Comparison of ENCODE assay signal across 8 cellular contexts in the genomic region with DNA sequence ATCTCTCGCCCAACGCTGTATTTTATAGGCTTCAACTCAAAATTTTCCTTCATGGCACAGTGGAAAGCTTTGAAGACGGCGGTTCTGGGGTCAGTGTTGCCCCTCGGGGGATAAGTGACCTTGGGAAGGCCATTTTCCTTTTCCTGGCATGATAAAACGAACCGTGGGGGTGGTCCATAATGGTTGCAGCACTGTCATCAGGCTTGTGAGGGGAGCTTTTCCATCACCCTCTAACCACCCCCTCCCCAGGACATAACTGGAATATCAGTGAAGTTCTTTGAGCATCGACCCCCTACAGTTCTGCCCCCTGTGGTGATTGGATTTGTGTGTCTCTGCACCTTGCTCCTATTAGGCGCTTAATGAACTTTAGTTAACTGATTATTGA. TPM values are rescaled to one million over a fixed set of nuclear protein-coding genes. Genes with fewer than 3 reads are reported as not detected.
DNase-seq lines count a peak whose midpoint lies in the region; TF ChIP-seq lines count a peak whose summit lies in the region.

No MANE protein-coding gene starts in this region.

- H3K4me3 ChIP-seq in iPS-15b (ENCODE audit: low read depth, low read length) (peak overlapping the region; percentile 85), spleen (peak overlapping the region; percentile 38 to 83 (median 60))

- peaks cover 8% of the 10 kb centered on the region for H3K4me1 ChIP-seq in iPS-15b (ENCODE audit: control insufficient read depth, insufficient read depth, low read length)
- H3K4me1 ChIP-seq in spleen: peaks cover 17 to 64% (median 38%) of the 10 kb centered on the region in 6 donors

- H3K36me3 Mint-ChIP-seq in activated T-cell treated with anti-CD3 and anti-CD28 coated beads, Interleukin-2, amount 50 U/mL, for 24 hours (ENCODE audit: low read depth): no peaks in the 10 kb centered on the region
- no peaks in the 10 kb centered on the region for H3K36me3 Mint-ChIP-seq in activated CD4-positive, alpha-beta memory T cell treated with anti-CD3 and anti-CD28 coated beads, Interleukin-2, amount 10 ng/mL, durations not matched to agents 7 days and 5 days (ENCODE audit: low read depth)

- H3K36me3 ChIP-seq in iPS-15b (ENCODE audit: control insufficient read depth, insufficient read depth, low read length) (no peaks in the 10 kb centered on the region), spleen (no peaks in the 10 kb centered on the region)

- H3K9me3 Mint-ChIP-seq in activated T-cell treated with anti-CD3 and anti-CD28 coated beads, Interleukin-2, amount 50 U/mL, for 24 hours: no peaks in the 10 kb centered on the region
- H3K9me3 Mint-ChIP-seq in activated CD4-positive, alpha-beta memory T cell treated with anti-CD3 and anti-CD28 coated beads, Interleukin-2, amount 10 ng/mL, durations not matched to agents 7 days and 5 days: no peaks in the 10 kb centered on the region

- H3K27me3 Mint-ChIP-seq in activated T-cell treated with anti-CD3 and anti-CD28 coated beads, Interleukin-2, amount 50 U/mL, for 24 hours: no peaks in the 10 kb centered on the region
- peaks cover 24% of the 10 kb centered on the region for H3K27me3 Mint-ChIP-seq in activated CD4-positive, alpha-beta memory T cell treated with anti-CD3 and anti-CD28 coated beads, Interleukin-2, amount 10 ng/mL, durations not matched to agents 7 days and 5 days

- intact Hi-C loops in spleen (cut with DNase I; ENCODE audit: low total_unique reads): loop anchor here (10.0 kb wide), 1 partner anchor 60 kb away; no protein-coding TSS in a partner anchor

- H3K27me3 ChIP-seq in iPS-15b (ENCODE audit: control insufficient read depth, insufficient read depth, low read length) (peaks cover 6% of the 10 kb centered on the region), spleen (replicated peaks in 1 of 7) (no peaks in the 10 kb centered on the region)

- POLR2A ChIA-PET in activated CD4-positive, alpha-beta memory T cell treated with anti-CD3 and anti-CD28 coated beads, Interleukin-2, amount 10 ng/mL, durations not matched to agents 7 days and 5 days (lab: Charles Lee): interaction anchor here (0.7 to 3.0 kb wide), 9 partner anchors 9 to 194 kb away, joined by 3 to 23 read pairs (median 4); partner anchors contain the start of genes NEK9 and TMED10

- H3K9me3 ChIP-seq in iPS-15b (ENCODE audit: control insufficient read depth, insufficient read depth, low read length) (no peaks in the 10 kb centered on the region), spleen (no peaks in the 10 kb centered on the region)

- no peak for TF ChIP-seq CTCF in spleen (IDR thresholded peaks at IDR 0.05 in 8 of 11, conservative IDR thresholded peaks at IDR 0.05 in 3 of 11)

- peaks cover 24% of the 10 kb centered on the region for H3K4me1 Mint-ChIP-seq in activated T-cell treated with anti-CD3 and anti-CD28 coated beads, Interleukin-2, amount 50 U/mL, for 24 hours (ENCODE audit: low read depth)
- H3K4me1 Mint-ChIP-seq in activated CD4-positive, alpha-beta memory T cell treated with anti-CD3 and anti-CD28 coated beads, Interleukin-2, amount 10 ng/mL, durations not matched to agents 7 days and 5 days: peaks cover 23% of the 10 kb centered on the region

- no peak for DNase-seq in activated T-cell treated with anti-CD3 and anti-CD28 coated beads, Interleukin-2, amount 50 U/mL, for 24 hours
- no peak for DNase-seq in activated T-cell treated with anti-CD3 and anti-CD28 coated beads, Interleukin-2, amount 50 U/mL, for 1 hour
- DNase-seq in activated CD4-positive, alpha-beta memory T cell treated with anti-CD3 and anti-CD28 coated beads, Interleukin-2, amount 10 ng/mL, durations not matched to agents 7 days and 5 days: no peak
- DNase-seq in spleen: no peak
- DNase-seq in NCI-H2029 (lab: John Stamatoyannopoulos, UW): no peak
- DNase-seq in middle frontal gyrus (ENCODE audit: extremely low spot score, low spot score): no peak
- DNase-seq in hepatic stellate cell (ENCODE audit: low spot score): no peak

- 0 to 2% (median 1%) methylated on average over 9 of the region's 9 CpGs for WGBS in spleen, 5 donors

- peak overlapping the region; percentile 60 to 97 (median 90) for H3K27ac ChIP-seq in spleen

- peak overlapping the region; percentile 78 for H3K4me3 Mint-ChIP-seq in activated T-cell treated with anti-CD3 and anti-CD28 coated beads, Interleukin-2, amount 50 U/mL, for 24 hours
- H3K4me3 Mint-ChIP-seq in activated CD4-positive, alpha-beta memory T cell treated with anti-CD3 and anti-CD28 coated beads, Interleukin-2, amount 10 ng/mL, durations not matched to agents 7 days and 5 days: peak overlapping the region; percentile 75

- CTCF ChIA-PET in activated CD4-positive, alpha-beta memory T cell treated with anti-CD3 and anti-CD28 coated beads, Interleukin-2, amount 10 ng/mL, durations not matched to agents 7 days and 5 days (lab: Charles Lee): interaction anchor here (0.8 to 13.3 kb wide), 13 partner anchors 8 to 349 kb away, joined by 3 to 216 read pairs (median 6); partner anchors contain the start of gene NEK9

- H3K27ac Mint-ChIP-seq in activated T-cell treated with anti-CD3 and anti-CD28 coated beads, Interleukin-2, amount 50 U/mL, for 24 hours: peak overlapping the region; percentile 92
- no peak overlapping the region for H3K27ac Mint-ChIP-seq in activated CD4-positive, alpha-beta memory T cell treated with anti-CD3 and anti-CD28 coated beads, Interleukin-2, amount 10 ng/mL, durations not matched to agents 7 days and 5 days

- H3K9ac ChIP-seq in iPS-15b (ENCODE audit: low read depth, low read length): peak overlapping the region; percentile 68

- TF ChIP-seq POLR2A in spleen (IDR thresholded peaks at IDR 0.05): peak in 1 of 3 donors; percentile 7

RNA-seq across cellular contexts. Expression of gene FOS, which starts 16.0 kb away (rescaled TPM):
- total RNA-seq in activated CD4-positive, alpha-beta memory T cell treated with anti-CD3 and anti-CD28 coated beads, Interleukin-2, amount 10 ng/mL, durations not matched to agents 7 days and 5 days: 10 to 100 TPM; 49.7 to 53.5 TPM
- 100 to 1,000 TPM in 5 of 7 donors, 10 to 100 TPM in 2; 46.0 to 414 (median 192) TPM for total RNA-seq in spleen
- 10 to 100 TPM; 18.8 to 32.9 (median 20.2) TPM for polyA plus RNA-seq in spleen
